Comparison of ENCODE assay signal across 10 cellular contexts in genomic region chr3:114863848-114864247, GRCh38.
DNase-seq lines count a peak whose midpoint lies in the region; ATAC-seq and TF ChIP-seq lines count a peak whose summit lies in the region.
"Had no signal": no experiment of that assay in that cellular context is flagged by ENCODE, and none has a peak within 500 bp of the region (broad histone marks: within the 10 kb centered on the region; RNA-seq: fewer than 3 reads in every experiment).

No MANE protein-coding gene starts in this region.

- no peak for TF ChIP-seq CTCF in HFFc6 (IDR thresholded peaks at IDR 0.05)
- no peak for TF ChIP-seq CTCF in body of pancreas (IDR thresholded peaks at IDR 0.05)
- TF ChIP-seq CTCF in ovary (IDR thresholded peaks at IDR 0.05): no peak

- ATAC-seq in body of pancreas: peak; percentile 14
- no peak for ATAC-seq in GM19452 (IDR thresholded peaks at IDR 0.05; ENCODE audit: unreplicated experiment)
- ATAC-seq in HG02885 (IDR thresholded peaks at IDR 0.05; ENCODE audit: poor library complexity, unreplicated experiment): no peak

- H3K9me3 Mint-ChIP-seq in HFFc6: no peaks in the 10 kb centered on the region

- H3K27ac ChIP-seq in body of pancreas (peak overlapping the region in 3 of 4 donors; percentile 53 to 87 (median 65)), ovary (no peak overlapping the region)
- H3K27ac ChIP-seq: SK-N-MC had no signal

- DNase-seq in DMS79 treated with DMSO at 0.1 percent for 48 hours (lab: John Stamatoyannopoulos, UW): peak; percentile 55
- no peak for DNase-seq in HFFc6
- no peak for DNase-seq in body of pancreas
- no peak for DNase-seq in ovary
- no peak for DNase-seq in NCI-H187 treated with DMSO at 0.1 percent for 48 hours (lab: John Stamatoyannopoulos, UW)
- DNase-seq: dermis blood vessel endothelial cell, NCI-H446 had no signal

- no peaks in the 10 kb centered on the region for H3K9me3 ChIP-seq in body of pancreas
- H3K9me3 ChIP-seq in ovary: no peaks in the 10 kb centered on the region

- no peak for TF ChIP-seq EP300 in ovary (IDR thresholded peaks at IDR 0.05)

- H3K27me3 ChIP-seq in body of pancreas (no peaks in the 10 kb centered on the region), ovary (no peaks in the 10 kb centered on the region)

- H3K27ac Mint-ChIP-seq in HFFc6: no peak overlapping the region

- peaks cover 66% of the 10 kb centered on the region for H3K4me1 ChIP-seq in body of pancreas
- H3K4me1 ChIP-seq in ovary (ENCODE audit: insufficient read depth): peaks cover 7% of the 10 kb centered on the region

- H3K27me3 Mint-ChIP-seq in HFFc6 (ENCODE audit: insufficient read depth): peaks cover 2% of the 10 kb centered on the region

- no peak for TF ChIP-seq POLR2A in body of pancreas (IDR thresholded peaks at IDR 0.05)
- no peak for TF ChIP-seq POLR2A in ovary (IDR thresholded peaks at IDR 0.05)

- no peak overlapping the region for H3K4me3 ChIP-seq in body of pancreas
- peak overlapping the region; percentile 1 for H3K4me3 ChIP-seq in ovary
- H3K4me3 ChIP-seq: SK-N-MC had no signal

- peaks cover 7% of the 10 kb centered on the region; the same call in 1 of the 2 replicates for H3K4me1 Mint-ChIP-seq in HFFc6 (ENCODE audit: low read depth)

- no peaks in the 10 kb centered on the region for H3K36me3 ChIP-seq in body of pancreas (replicated peaks in 1 of 2; ENCODE audit: insufficient read depth in 1 of 2, low read depth in 2 of 2)
- no peaks in the 10 kb centered on the region for H3K36me3 ChIP-seq in ovary

- intact Hi-C loops in body of pancreas (cut with DNase I) (no loop called here), ovary (cut with DNase I) (no loop called here)

- H3K4me3 Mint-ChIP-seq in HFFc6: peak overlapping the region; percentile 49; the same call in 1 of the 2 replicates

- WGBS in body of pancreas, 2 donors: 0 to 2% methylated on average over 1 of the region's 1 CpG
- 2 to 5% (median 2%) methylated on average over 1 of the region's 1 CpG for WGBS in ovary, 3 donors

- no peaks in the 10 kb centered on the region for H3K36me3 Mint-ChIP-seq in HFFc6 (ENCODE audit: low read depth)

Comparison
In these comparisons a context has a peak if more than half of its experiments do, and no peak if none do; other contexts are left out.
1. H3K27ac ChIP-seq: peak in body of pancreas (3 of 4); none in ovary (0 of 2).